In the genomic region with DNA sequence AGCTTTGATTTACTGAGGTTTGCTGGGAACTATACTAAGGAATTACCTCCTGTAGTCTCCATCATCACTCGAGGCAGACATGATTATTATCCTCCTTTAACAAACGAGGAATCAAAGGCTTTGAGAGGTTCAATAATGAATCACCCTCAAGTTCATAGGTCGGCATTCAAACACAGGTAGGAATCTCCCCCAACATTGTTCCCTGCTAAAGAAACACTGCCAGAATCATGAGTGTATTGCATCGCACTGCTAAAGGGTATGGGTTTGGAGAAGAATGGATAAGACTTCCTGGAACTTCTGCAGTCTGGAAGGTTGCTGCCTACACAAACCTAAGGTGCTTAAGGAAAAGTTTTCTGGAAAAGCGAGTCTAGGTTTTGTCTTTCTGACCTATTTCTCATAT, we compare ENCODE assay signal across 1 cellular context.
TF ChIP-seq lines count a peak whose summit lies in the region.

No MANE protein-coding gene starts in this region.

TF ChIP-seq in HepG2, 621 proteins besides CTCF, POLR2A, EP300 and RAD21 (continues in another document):
- TF ChIP-seq, protein P1, sequence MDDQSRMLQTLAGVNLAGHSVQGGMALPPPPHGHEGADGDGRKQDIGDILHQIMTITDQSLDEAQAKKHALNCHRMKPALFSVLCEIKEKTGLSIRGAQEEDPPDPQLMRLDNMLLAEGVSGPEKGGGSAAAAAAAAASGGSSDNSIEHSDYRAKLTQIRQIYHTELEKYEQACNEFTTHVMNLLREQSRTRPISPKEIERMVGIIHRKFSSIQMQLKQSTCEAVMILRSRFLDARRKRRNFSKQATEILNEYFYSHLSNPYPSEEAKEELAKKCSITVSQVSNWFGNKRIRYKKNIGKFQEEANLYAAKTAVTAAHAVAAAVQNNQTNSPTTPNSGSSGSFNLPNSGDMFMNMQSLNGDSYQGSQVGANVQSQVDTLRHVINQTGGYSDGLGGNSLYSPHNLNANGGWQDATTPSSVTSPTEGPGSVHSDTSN (CRISPR knock-in tag; IDR thresholded peaks at IDR 0.05; ENCODE audit: borderline replicate concordance): no peak
- TF ChIP-seq, protein P2, sequence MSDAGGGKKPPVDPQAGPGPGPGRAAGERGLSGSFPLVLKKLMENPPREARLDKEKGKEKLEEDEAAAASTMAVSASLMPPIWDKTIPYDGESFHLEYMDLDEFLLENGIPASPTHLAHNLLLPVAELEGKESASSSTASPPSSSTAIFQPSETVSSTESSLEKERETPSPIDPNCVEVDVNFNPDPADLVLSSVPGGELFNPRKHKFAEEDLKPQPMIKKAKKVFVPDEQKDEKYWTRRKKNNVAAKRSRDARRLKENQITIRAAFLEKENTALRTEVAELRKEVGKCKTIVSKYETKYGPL (CRISPR knock-in tag; IDR thresholded peaks at IDR 0.05): no peak
- TF ChIP-seq SOX6 (IDR thresholded peaks at IDR 0.05) (no peak), SOX6 (CRISPR knock-in tag; IDR thresholded peaks at IDR 0.05) (no peak), SMC3 (IDR thresholded peaks at IDR 0.05; ENCODE audit: low read length) (no peak), ZNF75D (CRISPR knock-in tag; IDR thresholded peaks at IDR 0.05; ENCODE audit: borderline replicate concordance) (no peak), ASH2L (IDR thresholded peaks at IDR 0.05; ENCODE audit: insufficient read length, low read depth, low read length) (no peak), RFX1 (IDR thresholded peaks at IDR 0.05) (no peak), NFRKB (IDR thresholded peaks at IDR 0.05) (no peak), SOX5 (CRISPR knock-in tag; IDR thresholded peaks at IDR 0.05; ENCODE audit: borderline replicate concordance) (peak; percentile 10; the same call in 1 of the 2 replicates), STAT5B (CRISPR knock-in tag; IDR thresholded peaks at IDR 0.05) (no peak), BRD4 (CRISPR knock-in tag; IDR thresholded peaks at IDR 0.05) (no peak), ARNT (IDR thresholded peaks at IDR 0.05) (no peak), TOPORS (CRISPR knock-in tag; IDR thresholded peaks at IDR 0.05) (no peak), ZNF879 (CRISPR knock-in tag; IDR thresholded peaks at IDR 0.05) (no peak), NR2F1 (CRISPR knock-in tag; IDR thresholded peaks at IDR 0.05) (peak in 1 of 2 experiments; percentile 41; a peak in 1 of 4 replicates), FOSL2 (CRISPR knock-in tag; IDR thresholded peaks at IDR 0.05) (peak; percentile 63), ZFP37 (CRISPR knock-in tag; IDR thresholded peaks at IDR 0.05; ENCODE audit: borderline replicate concordance) (no peak), DR1 (CRISPR knock-in tag; IDR thresholded peaks at IDR 0.05) (no peak), ZNF772 (CRISPR knock-in tag; IDR thresholded peaks at IDR 0.05) (no peak), MIXL1 (CRISPR knock-in tag; IDR thresholded peaks at IDR 0.05) (no peak), TRIM24 (CRISPR knock-in tag; IDR thresholded peaks at IDR 0.05) (no peak), SOX13 (IDR thresholded peaks at IDR 0.05) (no peak), SOX13 (CRISPR knock-in tag; conservative IDR thresholded peaks at IDR 0.05 in 1 of 2, IDR thresholded peaks at IDR 0.05 in 1 of 2) (peak in 1 of 2 experiments; percentile 52; a peak in 1 of 4 replicates), CEBPG (CRISPR knock-in tag; IDR thresholded peaks at IDR 0.05) (peak; percentile 53; the same call in 1 of the 2 replicates), ZKSCAN1 (IDR thresholded peaks at IDR 0.05; ENCODE audit: low read length) (no peak), MBD4 (IDR thresholded peaks at IDR 0.05; ENCODE audit: borderline replicate concordance, low read length) (no peak), ZNF501 (CRISPR knock-in tag; IDR thresholded peaks at IDR 0.05) (no peak), NFIC (IDR thresholded peaks at IDR 0.05; ENCODE audit: low read length) (no peak), ZNF430 (CRISPR knock-in tag; IDR thresholded peaks at IDR 0.05) (no peak), ZNF296 (CRISPR knock-in tag; conservative IDR thresholded peaks at IDR 0.05) (no peak), ETV5 (CRISPR knock-in tag; IDR thresholded peaks at IDR 0.05; ENCODE audit: borderline replicate concordance) (no peak), KAT2B (IDR thresholded peaks at IDR 0.05; ENCODE audit: borderline replicate concordance, low read depth, low read length) (no peak), ZNF383 (CRISPR knock-in tag; IDR thresholded peaks at IDR 0.05; ENCODE audit: borderline replicate concordance) (no peak), ZNF33A (CRISPR knock-in tag; IDR thresholded peaks at IDR 0.05; ENCODE audit: borderline replicate concordance) (no peak), SAP130 (CRISPR knock-in tag; IDR thresholded peaks at IDR 0.05; ENCODE audit: low read depth) (no peak), CREB1 (IDR thresholded peaks at IDR 0.05) (no peak), CREB1 (CRISPR knock-in tag; IDR thresholded peaks at IDR 0.05) (0 out of 2 replicates have a peak, but pooled peaks have one; percentile 19), ZNF101 (CRISPR knock-in tag; IDR thresholded peaks at IDR 0.05; ENCODE audit: borderline replicate concordance, low read depth) (no peak), ZNF672 (CRISPR knock-in tag; IDR thresholded peaks at IDR 0.05) (no peak), ZFYVE20 (CRISPR knock-in tag; IDR thresholded peaks at IDR 0.05; ENCODE audit: borderline replicate concordance, low read depth) (no peak), POLR2AphosphoS2 (IDR thresholded peaks at IDR 0.05; ENCODE audit: low read depth, low read length) (no peak)
- TF ChIP-seq, protein P3, sequence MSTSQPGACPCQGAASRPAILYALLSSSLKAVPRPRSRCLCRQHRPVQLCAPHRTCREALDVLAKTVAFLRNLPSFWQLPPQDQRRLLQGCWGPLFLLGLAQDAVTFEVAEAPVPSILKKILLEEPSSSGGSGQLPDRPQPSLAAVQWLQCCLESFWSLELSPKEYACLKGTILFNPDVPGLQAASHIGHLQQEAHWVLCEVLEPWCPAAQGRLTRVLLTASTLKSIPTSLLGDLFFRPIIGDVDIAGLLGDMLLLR (CRISPR knock-in tag; IDR thresholded peaks at IDR 0.05): no peak
- TF ChIP-seq, protein P4, sequence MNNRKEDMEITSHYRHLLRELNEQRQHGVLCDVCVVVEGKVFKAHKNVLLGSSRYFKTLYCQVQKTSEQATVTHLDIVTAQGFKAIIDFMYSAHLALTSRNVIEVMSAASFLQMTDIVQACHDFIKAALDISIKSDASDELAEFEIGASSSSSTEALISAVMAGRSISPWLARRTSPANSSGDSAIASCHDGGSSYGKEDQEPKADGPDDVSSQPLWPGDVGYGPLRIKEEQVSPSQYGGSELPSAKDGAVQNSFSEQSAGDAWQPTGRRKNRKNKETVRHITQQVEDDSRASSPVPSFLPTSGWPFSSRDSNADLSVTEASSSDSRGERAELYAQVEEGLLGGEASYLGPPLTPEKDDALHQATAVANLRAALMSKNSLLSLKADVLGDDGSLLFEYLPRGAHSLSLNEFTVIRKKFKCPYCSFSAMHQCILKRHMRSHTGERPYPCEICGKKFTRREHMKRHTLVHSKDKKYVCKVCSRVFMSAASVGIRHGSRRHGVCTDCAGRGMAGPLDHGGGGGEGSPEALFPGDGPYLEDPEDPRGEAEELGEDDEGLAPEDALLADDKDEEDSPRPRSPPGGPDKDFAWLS (CRISPR knock-in tag; IDR thresholded peaks at IDR 0.05; ENCODE audit: borderline replicate concordance): no peak
- TF ChIP-seq, protein P5, sequence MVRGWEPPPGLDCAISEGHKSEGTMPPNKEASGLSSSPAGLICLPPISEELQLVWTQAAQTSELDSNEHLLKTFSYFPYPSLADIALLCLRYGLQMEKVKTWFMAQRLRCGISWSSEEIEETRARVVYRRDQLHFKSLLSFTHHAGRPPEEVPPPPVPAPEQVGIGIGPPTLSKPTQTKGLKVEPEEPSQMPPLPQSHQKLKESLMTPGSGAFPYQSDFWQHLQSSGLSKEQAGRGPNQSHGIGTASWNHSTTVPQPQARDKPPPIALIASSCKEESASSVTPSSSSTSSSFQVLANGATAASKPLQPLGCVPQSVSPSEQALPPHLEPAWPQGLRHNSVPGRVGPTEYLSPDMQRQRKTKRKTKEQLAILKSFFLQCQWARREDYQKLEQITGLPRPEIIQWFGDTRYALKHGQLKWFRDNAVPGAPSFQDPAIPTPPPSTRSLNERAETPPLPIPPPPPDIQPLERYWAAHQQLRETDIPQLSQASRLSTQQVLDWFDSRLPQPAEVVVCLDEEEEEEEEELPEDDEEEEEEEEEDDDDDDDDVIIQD (CRISPR knock-in tag; IDR thresholded peaks at IDR 0.05; ENCODE audit: low read depth): 0 out of 2 replicates have a peak, but pooled peaks have one; percentile 19
- TF ChIP-seq, protein P6, sequence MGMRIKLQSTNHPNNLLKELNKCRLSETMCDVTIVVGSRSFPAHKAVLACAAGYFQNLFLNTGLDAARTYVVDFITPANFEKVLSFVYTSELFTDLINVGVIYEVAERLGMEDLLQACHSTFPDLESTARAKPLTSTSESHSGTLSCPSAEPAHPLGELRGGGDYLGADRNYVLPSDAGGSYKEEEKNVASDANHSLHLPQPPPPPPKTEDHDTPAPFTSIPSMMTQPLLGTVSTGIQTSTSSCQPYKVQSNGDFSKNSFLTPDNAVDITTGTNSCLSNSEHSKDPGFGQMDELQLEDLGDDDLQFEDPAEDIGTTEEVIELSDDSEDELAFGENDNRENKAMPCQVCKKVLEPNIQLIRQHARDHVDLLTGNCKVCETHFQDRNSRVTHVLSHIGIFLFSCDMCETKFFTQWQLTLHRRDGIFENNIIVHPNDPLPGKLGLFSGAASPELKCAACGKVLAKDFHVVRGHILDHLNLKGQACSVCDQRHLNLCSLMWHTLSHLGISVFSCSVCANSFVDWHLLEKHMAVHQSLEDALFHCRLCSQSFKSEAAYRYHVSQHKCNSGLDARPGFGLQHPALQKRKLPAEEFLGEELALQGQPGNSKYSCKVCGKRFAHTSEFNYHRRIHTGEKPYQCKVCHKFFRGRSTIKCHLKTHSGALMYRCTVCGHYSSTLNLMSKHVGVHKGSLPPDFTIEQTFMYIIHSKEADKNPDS (CRISPR knock-in tag; IDR thresholded peaks at IDR 0.05): no peak
- TF ChIP-seq, protein P7, sequence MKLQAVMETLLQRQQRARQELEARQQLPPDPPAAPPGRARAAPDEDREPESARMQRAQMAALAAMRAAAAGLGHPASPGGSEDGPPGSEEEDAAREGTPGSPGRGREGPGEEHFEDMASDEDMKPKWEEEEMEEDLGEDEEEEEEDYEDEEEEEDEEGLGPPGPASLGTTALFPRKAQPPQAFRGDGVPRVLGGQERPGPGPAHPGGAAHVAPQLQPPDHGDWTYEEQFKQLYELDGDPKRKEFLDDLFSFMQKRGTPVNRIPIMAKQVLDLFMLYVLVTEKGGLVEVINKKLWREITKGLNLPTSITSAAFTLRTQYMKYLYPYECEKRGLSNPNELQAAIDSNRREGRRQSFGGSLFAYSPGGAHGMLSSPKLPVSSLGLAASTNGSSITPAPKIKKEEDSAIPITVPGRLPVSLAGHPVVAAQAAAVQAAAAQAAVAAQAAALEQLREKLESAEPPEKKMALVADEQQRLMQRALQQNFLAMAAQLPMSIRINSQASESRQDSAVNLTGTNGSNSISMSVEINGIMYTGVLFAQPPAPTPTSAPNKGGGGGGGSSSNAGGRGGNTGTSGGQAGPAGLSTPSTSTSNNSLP (IDR thresholded peaks at IDR 0.05; ENCODE audit: low read depth, low read length): no peak
- TF ChIP-seq, protein P8, sequence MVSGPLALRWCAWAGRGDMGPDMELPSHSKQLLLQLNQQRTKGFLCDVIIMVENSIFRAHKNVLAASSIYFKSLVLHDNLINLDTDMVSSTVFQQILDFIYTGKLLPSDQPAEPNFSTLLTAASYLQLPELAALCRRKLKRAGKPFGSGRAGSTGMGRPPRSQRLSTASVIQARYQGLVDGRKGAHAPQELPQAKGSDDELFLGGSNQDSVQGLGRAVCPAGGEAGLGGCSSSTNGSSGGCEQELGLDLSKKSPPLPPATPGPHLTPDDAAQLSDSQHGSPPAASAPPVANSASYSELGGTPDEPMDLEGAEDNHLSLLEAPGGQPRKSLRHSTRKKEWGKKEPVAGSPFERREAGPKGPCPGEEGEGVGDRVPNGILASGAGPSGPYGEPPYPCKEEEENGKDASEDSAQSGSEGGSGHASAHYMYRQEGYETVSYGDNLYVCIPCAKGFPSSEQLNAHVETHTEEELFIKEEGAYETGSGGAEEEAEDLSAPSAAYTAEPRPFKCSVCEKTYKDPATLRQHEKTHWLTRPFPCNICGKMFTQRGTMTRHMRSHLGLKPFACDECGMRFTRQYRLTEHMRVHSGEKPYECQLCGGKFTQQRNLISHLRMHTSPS (CRISPR knock-in tag; IDR thresholded peaks at IDR 0.05; ENCODE audit: low read depth): no peak
- TF ChIP-seq, protein P9, sequence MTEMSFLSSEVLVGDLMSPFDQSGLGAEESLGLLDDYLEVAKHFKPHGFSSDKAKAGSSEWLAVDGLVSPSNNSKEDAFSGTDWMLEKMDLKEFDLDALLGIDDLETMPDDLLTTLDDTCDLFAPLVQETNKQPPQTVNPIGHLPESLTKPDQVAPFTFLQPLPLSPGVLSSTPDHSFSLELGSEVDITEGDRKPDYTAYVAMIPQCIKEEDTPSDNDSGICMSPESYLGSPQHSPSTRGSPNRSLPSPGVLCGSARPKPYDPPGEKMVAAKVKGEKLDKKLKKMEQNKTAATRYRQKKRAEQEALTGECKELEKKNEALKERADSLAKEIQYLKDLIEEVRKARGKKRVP (CRISPR knock-in tag; IDR thresholded peaks at IDR 0.05): peak in 1 of 2 experiments; percentile 51; a peak in 2 of 4 replicates
- TF ChIP-seq, protein P10, sequence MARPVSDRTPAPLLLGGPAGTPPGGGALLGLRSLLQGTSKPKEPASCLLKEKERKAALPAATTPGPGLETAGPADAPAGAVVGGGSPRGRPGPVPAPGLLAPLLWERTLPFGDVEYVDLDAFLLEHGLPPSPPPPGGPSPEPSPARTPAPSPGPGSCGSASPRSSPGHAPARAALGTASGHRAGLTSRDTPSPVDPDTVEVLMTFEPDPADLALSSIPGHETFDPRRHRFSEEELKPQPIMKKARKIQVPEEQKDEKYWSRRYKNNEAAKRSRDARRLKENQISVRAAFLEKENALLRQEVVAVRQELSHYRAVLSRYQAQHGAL (CRISPR knock-in tag; IDR thresholded peaks at IDR 0.05; ENCODE audit: not compliant biosample characterization): no peak
- TF ChIP-seq, protein P11, sequence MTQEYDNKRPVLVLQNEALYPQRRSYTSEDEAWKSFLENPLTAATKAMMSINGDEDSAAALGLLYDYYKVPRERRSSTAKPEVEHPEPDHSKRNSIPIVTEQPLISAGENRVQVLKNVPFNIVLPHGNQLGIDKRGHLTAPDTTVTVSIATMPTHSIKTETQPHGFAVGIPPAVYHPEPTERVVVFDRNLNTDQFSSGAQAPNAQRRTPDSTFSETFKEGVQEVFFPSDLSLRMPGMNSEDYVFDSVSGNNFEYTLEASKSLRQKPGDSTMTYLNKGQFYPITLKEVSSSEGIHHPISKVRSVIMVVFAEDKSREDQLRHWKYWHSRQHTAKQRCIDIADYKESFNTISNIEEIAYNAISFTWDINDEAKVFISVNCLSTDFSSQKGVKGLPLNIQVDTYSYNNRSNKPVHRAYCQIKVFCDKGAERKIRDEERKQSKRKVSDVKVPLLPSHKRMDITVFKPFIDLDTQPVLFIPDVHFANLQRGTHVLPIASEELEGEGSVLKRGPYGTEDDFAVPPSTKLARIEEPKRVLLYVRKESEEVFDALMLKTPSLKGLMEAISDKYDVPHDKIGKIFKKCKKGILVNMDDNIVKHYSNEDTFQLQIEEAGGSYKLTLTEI (CRISPR knock-in tag; conservative IDR thresholded peaks at IDR 0.05): no peak
